17 cellular contexts compared by ENCODE assay signal in the genomic region with DNA sequence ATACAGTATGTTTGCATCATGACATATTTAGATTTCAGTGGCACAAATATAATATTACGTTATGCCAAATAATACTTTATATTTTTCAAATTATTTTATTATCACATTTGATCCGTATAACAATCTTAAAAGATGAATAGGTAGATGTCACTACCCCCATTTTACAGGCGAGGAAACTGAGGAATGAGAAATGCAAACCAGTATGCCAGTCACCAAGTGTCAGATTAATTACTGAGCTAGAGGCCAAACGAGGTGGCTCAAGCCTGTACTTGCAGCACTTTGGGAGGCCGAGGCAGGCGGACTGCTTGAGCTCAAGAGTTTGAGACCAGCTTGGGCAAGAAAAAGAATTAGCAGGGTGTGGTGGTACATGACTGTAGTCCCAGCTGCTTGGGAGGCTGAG. TPM values are rescaled to one million over a fixed set of nuclear protein-coding genes. Genes with fewer than 3 reads are reported as not detected.
DNase-seq lines count a peak whose midpoint lies in the region; ATAC-seq, FAIRE-seq and TF ChIP-seq lines count a peak whose summit lies in the region.
"Had no signal": no experiment of that assay in that cellular context is flagged by ENCODE, and none has a peak within 500 bp of the region (broad histone marks: within the 10 kb centered on the region; RNA-seq: fewer than 3 reads in every experiment).

No MANE protein-coding gene starts in this region.

- dilution Hi-C loops in mammary epithelial cell (cut with HindIII; ENCODE audit: low sequenced_read_pairs): loop anchor here (25.0 kb wide), 1 partner anchor 217 kb away; no protein-coding TSS in a partner anchor

- H3K4me2 ChIP-seq in mammary epithelial cell (ENCODE audit: insufficient read depth, low read depth, low read length) (no peak overlapping the region), MM.1S (ENCODE audit: low read depth, low read length) (no peak overlapping the region; the same call in 1 of the 2 replicates)
- H3K4me2 ChIP-seq: A549 had no signal

- TF ChIP-seq CTCF in mammary epithelial cell (conservative IDR thresholded peaks at IDR 0.05 in 1 of 2, IDR thresholded peaks at IDR 0.05 in 1 of 2; ENCODE audit: extremely low read depth in 1 of 2, insufficient read depth in 1 of 2, low read depth in 1 of 2, low read length in 2 of 2) (no peak), breast epithelium (IDR thresholded peaks at IDR 0.05) (no peak), MM.1S (IDR thresholded peaks at IDR 0.05; ENCODE audit: low read length) (no peak), lung (IDR thresholded peaks at IDR 0.05; ENCODE audit: control extremely low read depth, extremely low read depth) (no peak), HFFc6 (IDR thresholded peaks at IDR 0.05) (no peak)

- ATAC-seq in lung (ENCODE audit: insufficient read depth, low FRiP score): no peak
- ATAC-seq: A549 had no signal

- no peak overlapping the region for H3K27ac Mint-ChIP-seq in HFFc6

- peaks cover 13% of the 10 kb centered on the region for H3F3A ChIP-seq in MM.1S (ENCODE audit: insufficient read depth, low read length)

- in situ Hi-C loops in mammary epithelial cell (cut with MboI; ENCODE audit: low sequenced_read_pairs in 2 of 2): no loop called here

- H3K4me1 ChIP-seq in mammary epithelial cell (ENCODE audit: insufficient read depth, low read length) (peaks cover 9% of the 10 kb centered on the region), breast epithelium (no peaks in the 10 kb centered on the region), MM.1S (ENCODE audit: low read length) (peaks cover 10% of the 10 kb centered on the region), lung (ENCODE audit: control insufficient read depth in 2 of 2, insufficient read depth in 2 of 2, low read length in 2 of 2) (peaks cover 0 to 4% of the 10 kb centered on the region in 2 donors)

- peaks cover 5% of the 10 kb centered on the region for H3K27me3 Mint-ChIP-seq in HFFc6 (ENCODE audit: insufficient read depth)

- H3K9ac ChIP-seq in mammary epithelial cell (ENCODE audit: insufficient read depth, low read length): no peak overlapping the region
- H3K9ac ChIP-seq in MM.1S (ENCODE audit: low read length): no peak overlapping the region

- H4K20me1 ChIP-seq in mammary epithelial cell (ENCODE audit: insufficient read depth, low read length) (no peaks in the 10 kb centered on the region), MM.1S (ENCODE audit: insufficient read depth, low read length) (no peaks in the 10 kb centered on the region)

- H3K27ac ChIP-seq in mammary epithelial cell (ENCODE audit: insufficient read depth, low read depth, low read length) (no peak overlapping the region), breast epithelium (no peak overlapping the region), MM.1S (ENCODE audit: low read length) (no peak overlapping the region), lung (ENCODE audit: low read depth in 1 of 2, low read length in 1 of 2) (peak overlapping the region; percentile 26 to 70)
- H3K27ac ChIP-seq: A549 had no signal

- H3K9me2 ChIP-seq in MM.1S (replicated peaks; ENCODE audit: insufficient read depth, low read length): no peaks in the 10 kb centered on the region

- H3K4me1 Mint-ChIP-seq in HFFc6 (ENCODE audit: low read depth): peaks cover 34% of the 10 kb centered on the region

- H3K79me2 ChIP-seq in mammary epithelial cell (ENCODE audit: insufficient read depth, low read length): no peaks in the 10 kb centered on the region
- H3K79me2 ChIP-seq in MM.1S (ENCODE audit: low read length): no peaks in the 10 kb centered on the region

- FAIRE-seq in urothelium cell line (lab: Jason Lieb, UNC): peak; percentile 61
- FAIRE-seq: A549 had no signal

- 78% methylated on average over 6 of the region's 6 CpGs for WGBS in mammary epithelial cell (ENCODE audit: low coverage, missing lambda C conversion rate)
- 92 to 97% methylated on average over 6 of the region's 6 CpGs for WGBS in lung, 2 donors

- H3K4me3 Mint-ChIP-seq in HFFc6: no peak overlapping the region

- H3K36me3 Mint-ChIP-seq in HFFc6 (ENCODE audit: low read depth): no peaks in the 10 kb centered on the region
- H3K36me3 Mint-ChIP-seq: CD4-positive, CD25-positive, alpha-beta regulatory T cell had no signal

- no peak for TF ChIP-seq POLR2A in breast epithelium (IDR thresholded peaks at IDR 0.05)

- no peaks in the 10 kb centered on the region for H3K36me3 ChIP-seq in mammary epithelial cell (ENCODE audit: insufficient read depth, low read length)
- no peaks in the 10 kb centered on the region for H3K36me3 ChIP-seq in breast epithelium
- H3K36me3 ChIP-seq in MM.1S (replicated peaks; ENCODE audit: insufficient read depth, low read length): no peaks in the 10 kb centered on the region
- H3K36me3 ChIP-seq in lung (ENCODE audit: control insufficient read depth in 2 of 2, insufficient read depth in 2 of 2, low read length in 2 of 2): no peaks in the 10 kb centered on the region
- H3K36me3 ChIP-seq: HAP-1 had no signal

- BruUV-seq in mammary epithelial cell (replicated peaks; lab: Mats Ljungman, UMichigan): no TSS peak

- H3K27me3 ChIP-seq in mammary epithelial cell (ENCODE audit: insufficient read depth, low read length) (no peaks in the 10 kb centered on the region), breast epithelium (no peaks in the 10 kb centered on the region), MM.1S (replicated peaks; ENCODE audit: insufficient read depth, low read length) (no peaks in the 10 kb centered on the region), lung (ENCODE audit: control insufficient read depth, insufficient read depth) (no peaks in the 10 kb centered on the region)

- DNase-seq in mammary epithelial cell (no peak), breast epithelium (ENCODE audit: low spot score in 2 of 2) (no peak), MM.1S (no peak), lung (ENCODE audit: low spot score) (no peak), urothelium cell line (ENCODE audit: low spot score) (no peak), HFFc6 (no peak), 8988T (no peak)
- DNase-seq in stimulated activated CD8-positive, alpha-beta memory T cell treated with anti-CD3 and anti-CD28 coated beads, Interleukin-4, amount 100 ng/mL, for 48 hours: no peak
- DNase-seq: CD4-positive, CD25-positive, alpha-beta regulatory T cell; DMS53; NCI-H1092; NCI-H345; NCI-H526 treated with DMSO at 0.1 percent for 48 hours; OCI-M1; RPMI8226 had no signal

- H3K9me3 Mint-ChIP-seq in HFFc6: no peaks in the 10 kb centered on the region

- intact Hi-C loops in mammary epithelial cell (cut with micrococcal nuclease) (no loop called here), breast epithelium (cut with DNase I; ENCODE audit: low total_unique reads) (no loop called here)

- H3K4me3 ChIP-seq in mammary epithelial cell (replicated peaks in 1 of 3; ENCODE audit: insufficient read depth in 1 of 3, low read depth in 2 of 3, low read length in 3 of 3): no peak overlapping the region
- H3K4me3 ChIP-seq in breast epithelium: no peak overlapping the region
- no peak overlapping the region for H3K4me3 ChIP-seq in MM.1S (ENCODE audit: low read length)
- no peak overlapping the region for H3K4me3 ChIP-seq in lung
- H3K4me3 ChIP-seq: A549, HAP-1 had no signal

- CTCF ChIA-PET in mammary epithelial cell (lab: Charles Lee; ENCODE audit: low non-redundant PET): no interaction called here

- peak overlapping the region; percentile 77 for H2AFZ ChIP-seq in mammary epithelial cell (ENCODE audit: low read depth, low read length)
- 0 out of 2 replicates have a peak overlapping the region, but pooled peaks have one; percentile 67 for H2AFZ ChIP-seq in MM.1S (ENCODE audit: low read length)

- H3K9me3 ChIP-seq in mammary epithelial cell (replicated peaks; ENCODE audit: insufficient read depth, low read length) (no peaks in the 10 kb centered on the region), breast epithelium (no peaks in the 10 kb centered on the region), MM.1S (replicated peaks; ENCODE audit: insufficient read depth, low read length) (no peaks in the 10 kb centered on the region), lung (ENCODE audit: control insufficient read depth in 2 of 2, insufficient read depth in 1 of 2, low read length in 1 of 2) (no peaks in the 10 kb centered on the region)
- H3K9me3 ChIP-seq: A549, HAP-1 had no signal

RNA-seq across cellular contexts. Expression of a gene that starts 17.4 kb away (rescaled TPM):
- total RNA-seq in mammary epithelial cell: 100 to 1,000 TPM in 1 of 2 donors, 10 to 100 TPM in 1; 76.9 to 126 TPM
- 23.1 TPM for polyA plus RNA-seq in mammary epithelial cell
- 33.9 TPM for polyA minus RNA-seq in mammary epithelial cell
- total RNA-seq in breast epithelium: 100 to 1,000 TPM; 108 to 150 (median 136) TPM
- total RNA-seq in lung: 10 to 100 TPM; 36.6 to 61.7 TPM
- 10 to 100 TPM; 17.9 to 26.6 TPM for polyA plus RNA-seq in lung
- 10 to 100 TPM; 30.6 to 57.8 (median 46.5) TPM for total RNA-seq in HFFc6 (2021; fragmentation: NEBNext Ultra II Directional; extraction: Animal tissue kit (Norgen Biotek cat#: 25700))

Comparison
In these comparisons a context has a peak if more than half of its experiments do, and no peak if none do; other contexts are left out.
1. H3K27ac ChIP-seq: peak in lung (2 of 2); none in mammary epithelial cell (single experiment), breast epithelium (0 of 2) and MM.1S (single experiment).